Comparison of ENCODE assay signal across 17 cellular contexts in the genomic region with DNA sequence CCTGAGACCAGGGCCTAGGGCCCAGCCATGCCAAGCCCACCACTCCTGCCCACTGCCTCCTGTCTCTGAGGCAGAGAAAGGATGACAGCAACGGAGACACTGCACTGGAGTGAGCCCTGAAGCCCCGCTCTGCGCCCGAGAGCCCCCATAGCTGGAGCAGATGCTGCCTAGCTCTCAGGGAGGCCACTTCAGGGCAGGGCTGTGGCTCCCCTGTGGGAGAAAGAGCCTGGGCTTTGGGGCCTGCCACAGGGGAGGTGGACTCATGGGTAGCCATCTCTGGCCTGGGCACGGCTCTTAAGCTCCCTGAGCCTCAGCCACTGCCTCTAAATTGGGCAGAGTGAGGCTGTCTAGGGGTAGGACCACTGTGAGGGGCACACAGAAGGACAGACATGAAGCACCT.
A peak's percentile ranks its signal among the peaks of the same experiment; 100 is the strongest.
DNase-seq lines count a peak whose midpoint lies in the region; ATAC-seq and TF ChIP-seq lines count a peak whose summit lies in the region.
"Had no signal": no experiment of that assay in that cellular context is flagged by ENCODE, and none has a peak within 500 bp of the region (broad histone marks: within the 10 kb centered on the region; RNA-seq: fewer than 3 reads in every experiment).

No MANE protein-coding gene starts in this region.

- H3K27ac Mint-ChIP-seq in natural killer cell treated with Interleukin-12 subunit alpha and Interleukin-12 subunit beta and Interleukin-15 and Interleukin-18, amount 100 ng/mL, for 72 hours: no peak overlapping the region
- no peak overlapping the region for H3K27ac Mint-ChIP-seq in natural killer cell
- H3K27ac Mint-ChIP-seq in activated T-cell treated with anti-CD3 and anti-CD28 coated beads, Interleukin-2, amount 50 U/mL, for 24 hours: no peak overlapping the region
- no peak overlapping the region for H3K27ac Mint-ChIP-seq in activated CD4-positive, alpha-beta T cell treated with anti-CD3 and anti-CD28 coated beads, Interleukin-2, amount 10 ng/mL, durations not matched to agents 24 days and 14 days
- H3K27ac Mint-ChIP-seq: B cell; CD4-positive, alpha-beta T cell; CD8-positive, alpha-beta T cell had no signal

- H3K4me3 ChIP-seq in neuronal stem cell (ENCODE audit: low read length in 2 of 2): no peak overlapping the region
- H3K4me3 ChIP-seq: A549; BLaER1 treated with 17β-estradiol and CSF1 and Interleukin-3, amounts not matched to agents 10 nM and 100 nM had no signal

- no peaks in the 10 kb centered on the region for H3K36me3 Mint-ChIP-seq in natural killer cell treated with Interleukin-12 subunit alpha and Interleukin-12 subunit beta and Interleukin-15 and Interleukin-18, amount 100 ng/mL, for 72 hours
- no peaks in the 10 kb centered on the region for H3K36me3 Mint-ChIP-seq in natural killer cell
- H3K36me3 Mint-ChIP-seq in activated T-cell treated with anti-CD3 and anti-CD28 coated beads, Interleukin-2, amount 50 U/mL, for 24 hours (ENCODE audit: low read depth): no peaks in the 10 kb centered on the region
- H3K36me3 Mint-ChIP-seq in activated CD4-positive, alpha-beta T cell treated with anti-CD3 and anti-CD28 coated beads, Interleukin-2, amount 10 ng/mL, durations not matched to agents 24 days and 14 days (ENCODE audit: low read depth): no peaks in the 10 kb centered on the region
- H3K36me3 Mint-ChIP-seq: CD8-positive, alpha-beta T cell had no signal

- H3K4me3 Mint-ChIP-seq in natural killer cell treated with Interleukin-12 subunit alpha and Interleukin-12 subunit beta and Interleukin-15 and Interleukin-18, amount 100 ng/mL, for 72 hours: no peak overlapping the region
- H3K4me3 Mint-ChIP-seq in natural killer cell: no peak overlapping the region
- H3K4me3 Mint-ChIP-seq in activated T-cell treated with anti-CD3 and anti-CD28 coated beads, Interleukin-2, amount 50 U/mL, for 24 hours: no peak overlapping the region
- no peak overlapping the region for H3K4me3 Mint-ChIP-seq in activated CD4-positive, alpha-beta T cell treated with anti-CD3 and anti-CD28 coated beads, Interleukin-2, amount 10 ng/mL, durations not matched to agents 24 days and 14 days
- H3K4me3 Mint-ChIP-seq: B cell; CD4-positive, alpha-beta T cell; CD8-positive, alpha-beta T cell had no signal

- H3K4me1 Mint-ChIP-seq in natural killer cell treated with Interleukin-12 subunit alpha and Interleukin-12 subunit beta and Interleukin-15 and Interleukin-18, amount 100 ng/mL, for 72 hours (ENCODE audit: low read depth in 2 of 2): no peaks in the 10 kb centered on the region
- H3K4me1 Mint-ChIP-seq in natural killer cell: no peaks in the 10 kb centered on the region
- no peaks in the 10 kb centered on the region for H3K4me1 Mint-ChIP-seq in activated T-cell treated with anti-CD3 and anti-CD28 coated beads, Interleukin-2, amount 50 U/mL, for 24 hours (ENCODE audit: low read depth)
- no peaks in the 10 kb centered on the region for H3K4me1 Mint-ChIP-seq in activated CD4-positive, alpha-beta T cell treated with anti-CD3 and anti-CD28 coated beads, Interleukin-2, amount 10 ng/mL, durations not matched to agents 24 days and 14 days
- H3K4me1 Mint-ChIP-seq: B cell had no signal

- no peaks in the 10 kb centered on the region for H3K9me3 ChIP-seq in neuronal stem cell (replicated peaks in 1 of 2; ENCODE audit: control insufficient read depth in 2 of 2, insufficient read depth in 1 of 2, low read depth in 1 of 2, low read length in 2 of 2)
- H3K9me3 ChIP-seq: A549; BLaER1 treated with 17β-estradiol and CSF1 and Interleukin-3, amounts not matched to agents 10 nM and 100 nM; Caco-2 had no signal

- no peak overlapping the region for H2BK5ac ChIP-seq in neuronal stem cell (ENCODE audit: low read length)

- peak; percentile 23 for DNase-seq in natural killer cell treated with Interleukin-12 subunit alpha and Interleukin-12 subunit beta and Interleukin-15 and Interleukin-18, amount 100 ng/mL, for 72 hours (ENCODE audit: low spot score)
- no peak for DNase-seq in natural killer cell
- no peak for DNase-seq in neuronal stem cell (ENCODE audit: low spot score)
- DNase-seq in activated T-cell treated with anti-CD3 and anti-CD28 coated beads, Interleukin-2, amount 50 U/mL, for 24 hours: no peak
- no peak for DNase-seq in activated CD4-positive, alpha-beta T cell treated with anti-CD3 and anti-CD28 coated beads, Interleukin-2, amount 10 ng/mL, durations not matched to agents 24 days and 14 days
- DNase-seq: AML-193; Caco-2; Calu3; CD4-positive, alpha-beta T cell; CD8-positive, alpha-beta T cell; DMS79 treated with DMSO at 0.1 percent for 48 hours; GF-D8 had no signal

- ATAC-seq in natural killer cell treated with Interleukin-12 subunit alpha and Interleukin-12 subunit beta and Interleukin-15 and Interleukin-18, amount 100 ng/mL, for 72 hours: no peak
- no peak for ATAC-seq in natural killer cell
- ATAC-seq: A549; CD8-positive, alpha-beta T cell had no signal

- no peak overlapping the region for H2BK12ac ChIP-seq in neuronal stem cell (ENCODE audit: low read length)

- H3K4me2 ChIP-seq in neuronal stem cell (ENCODE audit: insufficient read depth, low read length, poor library complexity, severe bottlenecking): no peak overlapping the region
- H3K4me2 ChIP-seq: A549; BLaER1 treated with 17β-estradiol and CSF1 and Interleukin-3, amounts not matched to agents 10 nM and 100 nM had no signal

- H2BK15ac ChIP-seq in neuronal stem cell (ENCODE audit: low read length): no peak overlapping the region

- no peak overlapping the region for H3K23ac ChIP-seq in neuronal stem cell (ENCODE audit: low read depth, low read length, poor library complexity)

- H3K27me3 Mint-ChIP-seq in natural killer cell treated with Interleukin-12 subunit alpha and Interleukin-12 subunit beta and Interleukin-15 and Interleukin-18, amount 100 ng/mL, for 72 hours: peaks cover 0 to 2% of the 10 kb centered on the region in 2 donors
- peaks cover 0 to 16% of the 10 kb centered on the region in 2 donors for H3K27me3 Mint-ChIP-seq in natural killer cell (ENCODE audit: low read depth in 2 of 2)
- H3K27me3 Mint-ChIP-seq in activated T-cell treated with anti-CD3 and anti-CD28 coated beads, Interleukin-2, amount 50 U/mL, for 24 hours: no peaks in the 10 kb centered on the region
- H3K27me3 Mint-ChIP-seq in activated CD4-positive, alpha-beta T cell treated with anti-CD3 and anti-CD28 coated beads, Interleukin-2, amount 10 ng/mL, durations not matched to agents 24 days and 14 days: no peaks in the 10 kb centered on the region

- H3K9me3 Mint-ChIP-seq in natural killer cell treated with Interleukin-12 subunit alpha and Interleukin-12 subunit beta and Interleukin-15 and Interleukin-18, amount 100 ng/mL, for 72 hours: no peaks in the 10 kb centered on the region
- no peaks in the 10 kb centered on the region for H3K9me3 Mint-ChIP-seq in natural killer cell
- no peaks in the 10 kb centered on the region for H3K9me3 Mint-ChIP-seq in activated T-cell treated with anti-CD3 and anti-CD28 coated beads, Interleukin-2, amount 50 U/mL, for 24 hours
- no peaks in the 10 kb centered on the region for H3K9me3 Mint-ChIP-seq in activated CD4-positive, alpha-beta T cell treated with anti-CD3 and anti-CD28 coated beads, Interleukin-2, amount 10 ng/mL, durations not matched to agents 24 days and 14 days
- H3K9me3 Mint-ChIP-seq: CD4-positive, alpha-beta T cell; CD8-positive, alpha-beta T cell had no signal

- no peak overlapping the region for H3K4ac ChIP-seq in neuronal stem cell (ENCODE audit: low read length)

- H3K9ac ChIP-seq in neuronal stem cell (ENCODE audit: low read depth, low read length, poor library complexity): no peak overlapping the region
- H3K9ac ChIP-seq: BLaER1 treated with 17β-estradiol and CSF1 and Interleukin-3, amounts not matched to agents 10 nM and 100 nM had no signal

- no peak overlapping the region for H4K8ac ChIP-seq in neuronal stem cell (ENCODE audit: low read depth, low read length)

- H2AFZ ChIP-seq in neuronal stem cell (ENCODE audit: low read length): no peak overlapping the region

- peak overlapping the region; percentile 49 for H3K14ac ChIP-seq in neuronal stem cell (ENCODE audit: low read length)

- no peak overlapping the region for H2BK120ac ChIP-seq in neuronal stem cell (ENCODE audit: low read depth, low read length)

- H4K91ac ChIP-seq in neuronal stem cell (ENCODE audit: low read depth, low read length, poor library complexity): no peak overlapping the region

- no peak overlapping the region for H3K27ac ChIP-seq in neuronal stem cell (replicated peaks; ENCODE audit: low read length)
- H3K27ac ChIP-seq: 22Rv1; A549; BLaER1 treated with 17β-estradiol and CSF1 and Interleukin-3, amounts not matched to agents 10 nM and 100 nM; C4-2B had no signal

- no CpG with 5 or more reads among the region's 5 CpGs for WGBS in neuronal stem cell (ENCODE audit: extremely low coverage in 2 of 2, insufficient read length in 2 of 2, insufficient replicate concordance in 1 of 2), 2 donors

- no peaks in the 10 kb centered on the region for H3K79me1 ChIP-seq in neuronal stem cell (ENCODE audit: low read depth, low read length)

- intact Hi-C loops in natural killer cell (cut with micrococcal nuclease): no loop called here
- intact Hi-C loops in activated CD4-positive, alpha-beta T cell treated with anti-CD3 and anti-CD28 coated beads, Interleukin-2, amount 10 ng/mL, durations not matched to agents 24 days and 14 days (cut with micrococcal nuclease): no loop called here

- peaks cover 0 to 2% (median 0%) of the 10 kb centered on the region in 3 experiments for H3K27me3 ChIP-seq in neuronal stem cell (ENCODE audit: control insufficient read depth in 3 of 3, insufficient read depth in 3 of 3, low read depth in 1 of 3, low read length in 3 of 3)
- H3K27me3 ChIP-seq: BLaER1 treated with 17β-estradiol and CSF1 and Interleukin-3, amounts not matched to agents 10 nM and 100 nM had no signal

- H3K4me1 ChIP-seq in neuronal stem cell (ENCODE audit: control insufficient read depth in 2 of 2, insufficient read depth in 1 of 2, low read depth in 1 of 2, low read length in 2 of 2): peaks cover 0 to 5% of the 10 kb centered on the region in 2 donors
- H3K4me1 ChIP-seq: A549; BLaER1 treated with 17β-estradiol and CSF1 and Interleukin-3, amounts not matched to agents 10 nM and 100 nM; Caco-2 had no signal

- peak overlapping the region; percentile 11 for H3K18ac ChIP-seq in neuronal stem cell (ENCODE audit: low read length)

- no peaks in the 10 kb centered on the region for H3K36me3 ChIP-seq in neuronal stem cell (replicated peaks in 1 of 2; ENCODE audit: control insufficient read depth in 2 of 2, insufficient read depth in 2 of 2, low read length in 2 of 2)
- H3K36me3 ChIP-seq: BLaER1 treated with 17β-estradiol and CSF1 and Interleukin-3, amounts not matched to agents 10 nM and 100 nM had no signal

- no peak overlapping the region for H2AK5ac ChIP-seq in neuronal stem cell (ENCODE audit: low read depth, low read length)

- TF ChIP-seq CTCF in natural killer cell (IDR thresholded peaks at IDR 0.05): no peak
